Comparison of ENCODE assay signal across 1 cellular context in the genomic region with DNA sequence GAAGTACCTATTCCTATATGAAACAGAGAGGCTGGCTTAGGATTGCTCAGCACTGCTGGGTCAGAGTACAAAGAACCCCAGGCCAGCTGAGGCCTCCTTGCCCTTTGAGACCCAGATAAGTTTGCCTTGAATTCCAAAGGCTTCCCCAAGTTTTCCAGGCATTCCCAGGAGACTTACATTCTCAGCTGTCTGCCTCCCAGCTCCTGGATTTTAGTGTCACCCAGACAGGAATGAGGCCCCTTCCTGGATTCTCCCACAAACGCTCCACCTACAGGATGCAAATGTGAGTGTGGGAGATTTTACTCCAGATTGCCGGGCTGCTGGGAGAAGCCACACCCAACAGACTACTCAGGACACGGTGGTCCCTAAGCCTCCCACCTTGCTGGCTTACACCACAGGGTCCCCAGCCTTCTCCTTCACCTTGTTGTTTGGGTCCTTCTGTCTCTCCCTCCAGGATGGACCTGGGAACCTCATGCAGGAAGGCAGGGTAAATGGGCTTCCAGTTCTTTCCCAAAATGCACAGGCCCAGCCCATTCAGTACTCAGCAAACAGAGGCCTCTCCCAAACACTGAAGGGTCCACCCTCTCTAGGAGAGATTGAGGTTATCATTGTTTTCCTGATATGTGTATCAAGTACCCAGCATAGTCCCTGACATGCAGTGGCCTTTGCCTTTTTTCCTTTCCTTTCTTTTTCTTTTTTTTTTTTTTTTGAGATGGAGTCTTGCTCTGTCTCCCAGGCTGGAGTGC.
TF ChIP-seq lines count a peak whose summit lies in the region.

No MANE protein-coding gene starts in this region.

TF ChIP-seq in SK-N-SH, 30 proteins besides CTCF, POLR2A, EP300 and RAD21 (continued from another document):
- TF ChIP-seq, protein P1, sequence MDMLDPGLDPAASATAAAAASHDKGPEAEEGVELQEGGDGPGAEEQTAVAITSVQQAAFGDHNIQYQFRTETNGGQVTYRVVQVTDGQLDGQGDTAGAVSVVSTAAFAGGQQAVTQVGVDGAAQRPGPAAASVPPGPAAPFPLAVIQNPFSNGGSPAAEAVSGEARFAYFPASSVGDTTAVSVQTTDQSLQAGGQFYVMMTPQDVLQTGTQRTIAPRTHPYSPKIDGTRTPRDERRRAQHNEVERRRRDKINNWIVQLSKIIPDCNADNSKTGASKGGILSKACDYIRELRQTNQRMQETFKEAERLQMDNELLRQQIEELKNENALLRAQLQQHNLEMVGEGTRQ (IDR thresholded peaks at IDR 0.05; ENCODE audit: borderline replicate concordance, low read depth, low read length), result no peak
- no peak for TF ChIP-seq NRF1 (IDR thresholded peaks at IDR 0.05; ENCODE audit: low read depth, low read length)
- no peak for TF ChIP-seq SMC3 (IDR thresholded peaks at IDR 0.05; ENCODE audit: low read depth, low read length)
- no peak for TF ChIP-seq RCOR1 (IDR thresholded peaks at IDR 0.05; ENCODE audit: low read length)
- TF ChIP-seq MXI1 (IDR thresholded peaks at IDR 0.05; ENCODE audit: low read depth, low read length), result no peak
- TF ChIP-seq GABPA (IDR thresholded peaks at IDR 0.05; ENCODE audit: low read depth), result no peak
TF ChIP-seq in SK-N-SH: peak in this region for 0.
